10 cellular contexts compared by ENCODE assay signal in genomic region chr7:2971914-2972530, GRCh38.
DNase-seq lines count a peak whose midpoint lies in the region; ATAC-seq and TF ChIP-seq lines count a peak whose summit lies in the region.
"Had no signal": no experiment of that assay in that cellular context is flagged by ENCODE, and none has a peak within 500 bp of the region (broad histone marks: within the 10 kb centered on the region; RNA-seq: fewer than 3 reads in every experiment).

No MANE protein-coding gene starts in this region.

- CTCF ChIA-PET in naive thymus-derived CD4-positive, alpha-beta T cell (lab: Charles Lee): no interaction called here

- H3K4me1 Mint-ChIP-seq in naive thymus-derived CD4-positive, alpha-beta T cell: peaks cover 15 to 43% (median 25%) of the 10 kb centered on the region in 7 donors
- no peaks in the 10 kb centered on the region for H3K4me1 Mint-ChIP-seq in endothelial cell (ENCODE audit: unreplicated experiment)

- peak overlapping the region in 6 of 10 donors; percentile 10 to 63 (median 52) for H3K4me3 Mint-ChIP-seq in naive thymus-derived CD4-positive, alpha-beta T cell
- no peak overlapping the region for H3K4me3 Mint-ChIP-seq in endothelial cell (ENCODE audit: unreplicated experiment)

- peak; percentile 12 for DNase-seq in Jurkat, Clone E6-1 (ENCODE audit: low read depth, low spot score)
- peak in 1 of 9 donors; percentile 4 for DNase-seq in naive thymus-derived CD4-positive, alpha-beta T cell
- DNase-seq in cerebellar cortex (ENCODE audit: low spot score) (no peak), endothelial cell (ENCODE audit: low spot score) (no peak), brain microvascular endothelial cell (no peak), NCI-H2107 treated with DMSO at 0.1 percent for 48 hours (lab: John Stamatoyannopoulos, UW; ENCODE audit: unreplicated experiment) (no peak)
- DNase-seq: trophoblast cell had no signal

- intact Hi-C loops in naive thymus-derived CD4-positive, alpha-beta T cell (cut with micrococcal nuclease): no loop called here

- TF ChIP-seq CTCF in endothelial cell (IDR thresholded peaks at IDR 0.05; ENCODE audit: unreplicated experiment): no peak
- TF ChIP-seq CTCF in brain microvascular endothelial cell (IDR thresholded peaks at IDR 0.05; ENCODE audit: low read depth, low read length, missing control alignments): no peak

- H3K27ac Mint-ChIP-seq in naive thymus-derived CD4-positive, alpha-beta T cell: peak overlapping the region; percentile 31 to 84 (median 80)
- no peak overlapping the region for H3K27ac Mint-ChIP-seq in endothelial cell (ENCODE audit: unreplicated experiment)

- POLR2A ChIA-PET in naive thymus-derived CD4-positive, alpha-beta T cell (lab: Charles Lee): no interaction called here

- peaks cover 0 to 8% (median 4%) of the 10 kb centered on the region in 11 donors for H3K9me3 Mint-ChIP-seq in naive thymus-derived CD4-positive, alpha-beta T cell
- no peaks in the 10 kb centered on the region for H3K9me3 Mint-ChIP-seq in endothelial cell (ENCODE audit: unreplicated experiment)

- no peaks in the 10 kb centered on the region for H3K4me1 ChIP-seq in naive thymus-derived CD4-positive, alpha-beta T cell (ENCODE audit: control insufficient read depth in 2 of 2, insufficient read depth in 2 of 2, low read length in 2 of 2)

- ATAC-seq in GM18858 (IDR thresholded peaks at IDR 0.05; ENCODE audit: unreplicated experiment) (peak; percentile 77), GM21528 (IDR thresholded peaks at IDR 0.05; ENCODE audit: low FRiP score, unreplicated experiment) (peak; percentile 68)
- ATAC-seq in naive thymus-derived CD4-positive, alpha-beta T cell: no peak

- H3K36me3 Mint-ChIP-seq in naive thymus-derived CD4-positive, alpha-beta T cell: peaks cover 5 to 26% (median 21%) of the 10 kb centered on the region in 5 donors
- no peaks in the 10 kb centered on the region for H3K36me3 Mint-ChIP-seq in endothelial cell (ENCODE audit: low read depth, unreplicated experiment)

- peaks cover 0 to 5% (median 0%) of the 10 kb centered on the region in 3 experiments for H3K9me3 ChIP-seq in naive thymus-derived CD4-positive, alpha-beta T cell (ENCODE audit: control insufficient read depth in 2 of 3, low read length in 3 of 3)

- H3K27me3 Mint-ChIP-seq in naive thymus-derived CD4-positive, alpha-beta T cell: no peaks in the 10 kb centered on the region
- H3K27me3 Mint-ChIP-seq in endothelial cell (ENCODE audit: unreplicated experiment): peaks cover 5% of the 10 kb centered on the region

- no peaks in the 10 kb centered on the region for H3K27me3 ChIP-seq in naive thymus-derived CD4-positive, alpha-beta T cell (ENCODE audit: control insufficient read depth in 2 of 2, insufficient read depth in 2 of 2, low read length in 2 of 2)
- H3K27me3 ChIP-seq in brain microvascular endothelial cell (replicated peaks): no peaks in the 10 kb centered on the region

- in situ Hi-C loops in brain microvascular endothelial cell (cut with HindIII; ENCODE audit: low pct_ligation_motif_present, low sequenced_read_pairs): no loop called here

- no peak overlapping the region for H3K4me3 ChIP-seq in Jurkat, Clone E6-1 (ENCODE audit: low read length)
- H3K4me3 ChIP-seq in naive thymus-derived CD4-positive, alpha-beta T cell (ENCODE audit: low read length): no peak overlapping the region
- no peak overlapping the region for H3K4me3 ChIP-seq in brain microvascular endothelial cell (ENCODE audit: low read depth, low read length)
- H3K4me3 ChIP-seq: lung had no signal

- H3K27ac ChIP-seq in naive thymus-derived CD4-positive, alpha-beta T cell (ENCODE audit: low read depth, low read length): peak overlapping the region; percentile 37
- H3K27ac ChIP-seq in brain microvascular endothelial cell: no peak overlapping the region

- H3K36me3 ChIP-seq in naive thymus-derived CD4-positive, alpha-beta T cell (ENCODE audit: control insufficient read depth in 2 of 3, insufficient read depth in 3 of 3, low read length in 3 of 3): peaks cover 3 to 33% (median 4%) of the 10 kb centered on the region in 3 experiments
- no peaks in the 10 kb centered on the region for H3K36me3 ChIP-seq in brain microvascular endothelial cell (replicated peaks)
